8 cellular contexts compared by ENCODE assay signal in the genomic region with DNA sequence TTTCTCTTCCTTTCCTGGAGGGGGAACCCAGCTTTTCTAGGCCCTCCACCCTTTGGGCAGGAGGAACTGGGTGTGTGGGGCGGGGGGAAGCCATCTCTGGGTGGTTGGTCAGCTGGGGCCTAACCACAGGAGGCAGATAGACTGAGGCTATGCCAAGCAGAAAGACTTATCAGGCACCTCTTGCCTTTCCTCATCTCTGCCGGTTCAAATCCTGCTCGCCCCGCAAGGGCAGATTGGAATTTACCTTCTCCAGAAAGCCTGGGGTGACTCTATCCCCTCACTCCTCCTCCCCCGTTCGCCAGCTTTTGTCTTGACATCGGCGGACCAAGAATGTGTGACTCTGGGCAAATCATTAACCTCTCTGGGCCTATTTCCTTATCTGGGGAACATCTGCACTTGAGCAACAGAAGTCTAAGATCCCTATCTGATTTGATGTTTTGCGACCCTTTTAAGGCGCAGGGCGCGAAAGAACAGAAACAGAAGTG. TPM values are rescaled to one million over a fixed set of nuclear protein-coding genes. Genes with fewer than 3 reads are reported as not detected.
DNase-seq lines count a peak whose midpoint lies in the region; ATAC-seq lines count a peak whose summit lies in the region.

No MANE protein-coding gene starts in this region.

- H3K4me3 ChIP-seq in SJCRH30 = peak overlapping the region; percentile 87
- peak overlapping the region; percentile 96 for H3K4me3 ChIP-seq in iPS-20b (ENCODE audit: low read length)

- peak overlapping the region; percentile 98 for H3K9ac ChIP-seq in iPS-20b (ENCODE audit: low read depth, low read length)

- H3K27ac ChIP-seq in SJCRH30 (peak overlapping the region; percentile 74), angular gyrus (ENCODE audit: low read depth, low read length) (peak overlapping the region; percentile 91), iPS-20b (ENCODE audit: low read length) (peak overlapping the region; percentile 55)

- ATAC-seq in GM19455 (IDR thresholded peaks at IDR 0.05; ENCODE audit: unreplicated experiment) = peak; percentile 41
- peak; percentile 13 for ATAC-seq in HG03469 (IDR thresholded peaks at IDR 0.05; ENCODE audit: unreplicated experiment)

- DNase-seq in DMS 273 treated with DMSO at 0.1 percent for 48 hours (lab: John Stamatoyannopoulos, UW) (peak; percentile 57), SJCRH30 (peak; percentile 65), cortex of kidney (lab: John Stamatoyannopoulos, UW) (no peak)
- peak; percentile 50 for DNase-seq in stimulated activated CD4-positive, alpha-beta T cell treated with anti-CD3 and anti-CD28 coated beads, Interleukin-15, amount 100 ng/mL, for 24 hours

- H3K27me3 ChIP-seq in SJCRH30 = no peaks in the 10 kb centered on the region
- H3K27me3 ChIP-seq in iPS-20b (ENCODE audit: insufficient read depth, low read length) = no peaks in the 10 kb centered on the region

- no peaks in the 10 kb centered on the region for H3K9me3 ChIP-seq in SJCRH30 (replicated peaks)
- H3K9me3 ChIP-seq in iPS-20b (ENCODE audit: insufficient read depth, low read depth, low read length) = no peaks in the 10 kb centered on the region

- H3K36me3 ChIP-seq in SJCRH30 (peaks cover 7% of the 10 kb centered on the region), iPS-20b (ENCODE audit: insufficient read depth, low read depth, low read length) (peaks cover 22% of the 10 kb centered on the region)

- H3K4me1 ChIP-seq in SJCRH30 (peaks cover 4% of the 10 kb centered on the region; the same call in 1 of the 2 replicates), iPS-20b (ENCODE audit: insufficient read depth, low read length) (0 out of 2 replicates have a peak, but pooled peaks cover 2% of the 10 kb centered on the region)

RNA-seq across cellular contexts. Expression of a gene that starts 0.6 kb away (rescaled TPM):
- 126 and 139 TPM in 2 replicates for total RNA-seq in SJCRH30 (2014; rRNA removed; shearing (Covaris generic))
